Comparison of ENCODE assay signal across 12 cellular contexts in genomic region chr5:88877826-88878225, GRCh38. TPM values are rescaled to one million over a fixed set of nuclear protein-coding genes. Genes with fewer than 3 reads are reported as not detected.
A peak's percentile ranks its signal among the peaks of the same experiment; 100 is the strongest.
DNase-seq lines count a peak whose midpoint lies in the region; ATAC-seq and TF ChIP-seq lines count a peak whose summit lies in the region.
"Had no signal": no experiment of that assay in that cellular context is flagged by ENCODE, and none has a peak within 500 bp of the region (broad histone marks: within the 10 kb centered on the region; RNA-seq: fewer than 3 reads in every experiment).

No MANE protein-coding gene starts in this region.

- TF ChIP-seq POLR2A in HCT116 (IDR thresholded peaks at IDR 0.05; ENCODE audit: borderline replicate concordance, extremely low read depth, insufficient read depth, insufficient read length): no peak

- peak overlapping the region; percentile 61 for H3K4me3 Mint-ChIP-seq in stimulated activated memory B cell treated with anti-CD40 and anti-IgM and Interleukin-4, amounts not matched to agents 10 μg/mL and 1 μg/mL and 100 μg/mL, for 72 hours
- H3K4me3 Mint-ChIP-seq: activated CD4-positive, alpha-beta T cell treated with anti-CD3 and anti-CD28 coated beads, Interleukin-2, amount 10 ng/mL, durations not matched to agents 24 days and 14 days; activated T-helper 1 cell treated with anti-CD3 and anti-CD28 coated beads, Interleukin-12 subunit alpha, Interleukin-12 subunit beta, Interleukin-2, Interleukin-4 antibody, amounts not matched to agents 30 ng/mL and 10 ng/mL and 1 ng/mL, durations not matched to agents 14 hours and 24 hours and 36 hours; CD8-positive, alpha-beta memory T cell had no signal

- DNase-seq in HCT116 (ENCODE audit: low read depth, low spot score): no peak
- no peak for DNase-seq in Panc1 (ENCODE audit: low read depth, low spot score)
- DNase-seq in fibroblast of pulmonary artery (ENCODE audit: low read depth): peak; percentile 60
- no peak for DNase-seq in posterior cingulate gyrus
- no peak for DNase-seq in NCI-H128 (lab: John Stamatoyannopoulos, UW; ENCODE audit: unreplicated experiment)
- no peak for DNase-seq in ureter (ENCODE audit: low spot score)
- DNase-seq: activated CD4-positive, alpha-beta T cell treated with anti-CD3 and anti-CD28 coated beads, Interleukin-2, amount 10 ng/mL, durations not matched to agents 24 days and 14 days; CD8-positive, alpha-beta memory T cell; NCI-H1092 treated with DMSO at 0.1 percent for 48 hours had no signal

- POLR2A ChIA-PET in HCT116 (lab: Charles Lee): no interaction called here
- POLR2A ChIA-PET in Panc1 (lab: Charles Lee): no interaction called here

- H3K4me1 ChIP-seq in HCT116 (ENCODE audit: control insufficient read depth in 1 of 2, insufficient read depth in 2 of 2, low read length in 2 of 2): peaks cover 19 to 27% of the 10 kb centered on the region in 2 experiments
- H3K4me1 ChIP-seq in Panc1 (ENCODE audit: control insufficient read depth, insufficient read depth, low read length): peaks cover 60% of the 10 kb centered on the region

- no peaks in the 10 kb centered on the region for H3K27me3 Mint-ChIP-seq in stimulated activated memory B cell treated with anti-CD40 and anti-IgM and Interleukin-4, amounts not matched to agents 10 μg/mL and 1 μg/mL and 100 μg/mL, for 72 hours

- H3K9me3 Mint-ChIP-seq in stimulated activated memory B cell treated with anti-CD40 and anti-IgM and Interleukin-4, amounts not matched to agents 10 μg/mL and 1 μg/mL and 100 μg/mL, for 72 hours: no peaks in the 10 kb centered on the region
- H3K9me3 Mint-ChIP-seq: activated CD4-positive, alpha-beta T cell treated with anti-CD3 and anti-CD28 coated beads, Interleukin-2, amount 10 ng/mL, durations not matched to agents 24 days and 14 days; activated T-helper 1 cell treated with anti-CD3 and anti-CD28 coated beads, Interleukin-12 subunit alpha, Interleukin-12 subunit beta, Interleukin-2, Interleukin-4 antibody, amounts not matched to agents 30 ng/mL and 10 ng/mL and 1 ng/mL, durations not matched to agents 14 hours and 24 hours and 36 hours; CD8-positive, alpha-beta memory T cell had no signal

- peak overlapping the region; percentile 27 for H2AFZ ChIP-seq in HCT116 (ENCODE audit: low read depth, low read length, poor library complexity, severe bottlenecking)

- BruUV-seq in HCT116 (replicated peaks; lab: Mats Ljungman, UMichigan): no TSS peak
- BruUV-seq in Panc1 (replicated peaks; lab: Mats Ljungman, UMichigan): no TSS peak

- H4K20me1 ChIP-seq in HCT116 (ENCODE audit: insufficient read depth): no peaks in the 10 kb centered on the region

- H3K9me2 ChIP-seq in HCT116 (ENCODE audit: insufficient read depth): no peaks in the 10 kb centered on the region

- intact Hi-C loops in HCT116 (cut with micrococcal nuclease): no loop called here
- intact Hi-C loops in Panc1 (cut with micrococcal nuclease; ENCODE audit: unreplicated experiment): no loop called here
- intact Hi-C loops in posterior cingulate gyrus (cut with DNase I): loop anchor here (5.0 to 10.0 kb wide), 2 partner anchors 41 to 1093 kb away; no protein-coding TSS in a partner anchor

- TF ChIP-seq CTCF in HCT116 (IDR thresholded peaks at IDR 0.05 in 2 of 3, conservative IDR thresholded peaks at IDR 0.05 in 1 of 3; ENCODE audit: borderline replicate concordance in 1 of 3, insufficient read depth in 1 of 3, low read depth in 2 of 3, low read length in 2 of 3) (no peak), Panc1 (IDR thresholded peaks at IDR 0.05) (no peak), fibroblast of pulmonary artery (IDR thresholded peaks at IDR 0.05; ENCODE audit: low read length, missing control alignments) (no peak)

- H3K4me1 Mint-ChIP-seq in stimulated activated memory B cell treated with anti-CD40 and anti-IgM and Interleukin-4, amounts not matched to agents 10 μg/mL and 1 μg/mL and 100 μg/mL, for 72 hours: peaks cover 37% of the 10 kb centered on the region

- H3K36me3 Mint-ChIP-seq in stimulated activated memory B cell treated with anti-CD40 and anti-IgM and Interleukin-4, amounts not matched to agents 10 μg/mL and 1 μg/mL and 100 μg/mL, for 72 hours: peaks cover 15% of the 10 kb centered on the region
- H3K36me3 Mint-ChIP-seq: CD8-positive, alpha-beta memory T cell had no signal

- H3K4me3 ChIP-seq in HCT116 (replicated peaks in 1 of 2; ENCODE audit: low read depth in 1 of 2, low read length in 2 of 2): no peak overlapping the region
- no peak overlapping the region for H3K4me3 ChIP-seq in Panc1 (ENCODE audit: low read depth in 2 of 2, low read length in 2 of 2)
- no peak overlapping the region for H3K4me3 ChIP-seq in fibroblast of pulmonary artery (replicated peaks; ENCODE audit: low read depth, low read length)

- no peaks in the 10 kb centered on the region for H3K9me3 ChIP-seq in HCT116 (ENCODE audit: control insufficient read depth in 1 of 2, insufficient read depth in 1 of 2, low read depth in 1 of 2, low read length in 2 of 2)
- H3K9me3 ChIP-seq in Panc1 (ENCODE audit: control insufficient read depth, insufficient read depth, low read depth, low read length): no peaks in the 10 kb centered on the region

- H3K4me2 ChIP-seq in HCT116 (ENCODE audit: low read length): 0 out of 2 replicates have a peak overlapping the region, but pooled peaks have one; percentile 11

- H3K36me3 ChIP-seq in HCT116 (ENCODE audit: control insufficient read depth in 1 of 2, insufficient read depth in 2 of 2, low read length in 2 of 2) (no peaks in the 10 kb centered on the region), Panc1 (ENCODE audit: control insufficient read depth, insufficient read depth, low read length) (no peaks in the 10 kb centered on the region; the same call in 1 of the 2 replicates)

- TF ChIP-seq RAD21 in HCT116 (IDR thresholded peaks at IDR 0.05; ENCODE audit: low read depth): no peak

- H3K27ac ChIP-seq in HCT116 (ENCODE audit: low read depth, low read length) (no peak overlapping the region), Panc1 (ENCODE audit: low read length) (peak overlapping the region; percentile 63)

- peak overlapping the region; percentile 27 for H3K27ac Mint-ChIP-seq in stimulated activated memory B cell treated with anti-CD40 and anti-IgM and Interleukin-4, amounts not matched to agents 10 μg/mL and 1 μg/mL and 100 μg/mL, for 72 hours
- H3K27ac Mint-ChIP-seq: activated CD4-positive, alpha-beta T cell treated with anti-CD3 and anti-CD28 coated beads, Interleukin-2, amount 10 ng/mL, durations not matched to agents 24 days and 14 days; activated T-helper 1 cell treated with anti-CD3 and anti-CD28 coated beads, Interleukin-12 subunit alpha, Interleukin-12 subunit beta, Interleukin-2, Interleukin-4 antibody, amounts not matched to agents 30 ng/mL and 10 ng/mL and 1 ng/mL, durations not matched to agents 14 hours and 24 hours and 36 hours; CD8-positive, alpha-beta memory T cell had no signal

- H3K27me3 ChIP-seq in HCT116 (ENCODE audit: insufficient read depth, low read length) (no peaks in the 10 kb centered on the region), Panc1 (ENCODE audit: control insufficient read depth, insufficient read depth, low read length) (no peaks in the 10 kb centered on the region)

- in situ Hi-C loops in Panc1 (cut with HindIII; ENCODE audit: low pct_unique_long_range_greater_than_20kb, low sequenced_read_pairs): no loop called here

- H3K9ac ChIP-seq in HCT116 (ENCODE audit: low read length): no peak overlapping the region

- no peak for ATAC-seq in HCT116
- no peak for ATAC-seq in Panc1
- ATAC-seq in stimulated activated memory B cell treated with anti-CD40 and anti-IgM and Interleukin-4, amounts not matched to agents 10 μg/mL and 1 μg/mL and 100 μg/mL, for 72 hours: no peak
- ATAC-seq in HG03521 (IDR thresholded peaks at IDR 0.05; ENCODE audit: unreplicated experiment): no peak

- no peaks in the 10 kb centered on the region; the same call in 1 of the 2 replicates for H3K79me2 ChIP-seq in HCT116 (ENCODE audit: insufficient read depth, low read length)

- CTCF ChIA-PET in HCT116 (lab: Charles Lee): no interaction called here
- CTCF ChIA-PET in Panc1 (lab: Charles Lee): no interaction called here

- RAD21 ChIA-PET in HCT116 (lab: Charles Lee; ENCODE audit: low non-redundant PET in 1 of 2, low total read pairs in 2 of 2, uncharacterized antibody in 2 of 2, unreplicated experiment in 2 of 2): no interaction called here

TF ChIP-seq in HCT116, 20 proteins besides CTCF, POLR2A, EP300 and RAD21 (continues in another document):
- TF ChIP-seq CBX3 (IDR thresholded peaks at IDR 0.05; ENCODE audit: low read depth) (no peak), POLR2AphosphoS5 (IDR thresholded peaks at IDR 0.05; ENCODE audit: low read depth, low read length) (no peak), JUND (IDR thresholded peaks at IDR 0.05) (no peak), REST (IDR thresholded peaks at IDR 0.05; ENCODE audit: low read depth) (no peak), SRF (IDR thresholded peaks at IDR 0.05; ENCODE audit: low read depth) (no peak), EGR1 (IDR thresholded peaks at IDR 0.05; ENCODE audit: low read depth) (no peak), EZH2 (IDR thresholded peaks at IDR 0.05) (no peak), ZFX (IDR thresholded peaks at IDR 0.05) (no peak), SP1 (IDR thresholded peaks at IDR 0.05; ENCODE audit: low read depth) (no peak)

RNA-seq across cellular contexts. Expression of gene MEF2C, which starts 5.2 kb away (rescaled TPM):
- total RNA-seq in HCT116 (2021; ENCODE audit: unreplicated experiment) (13.0 TPM), Panc1 (2021; ENCODE audit: unreplicated experiment) (9.9 TPM), ureter (57.7 TPM)
- polyA plus RNA-seq in HCT116 (2012): 8.0 and 10.7 TPM in 2 replicates
- 6.6 TPM for polyA plus RNA-seq in Panc1 (2012; ENCODE audit: insufficient read length)
- polyA plus RNA-seq: CD8-positive, alpha-beta memory T cell had no signal
